In genomic region chr10:30434273-30435067, GRCh38 we compare ENCODE assay signal across 8 cellular contexts. TPM values are rescaled to one million over a fixed set of nuclear protein-coding genes. Genes with fewer than 3 reads are reported as not detected.
A peak's percentile ranks its signal among the peaks of the same experiment; 100 is the strongest.
DNase-seq lines count a peak whose midpoint lies in the region; ATAC-seq and TF ChIP-seq lines count a peak whose summit lies in the region.

No MANE protein-coding gene starts in this region.

- no peaks in the 10 kb centered on the region for H3K9me3 Mint-ChIP-seq in CD14-positive monocyte
- no peaks in the 10 kb centered on the region for H3K9me3 Mint-ChIP-seq in activated naive CD8-positive, alpha-beta T cell treated with anti-CD3 and anti-CD28 coated beads, Interleukin-2, amount 50 U/mL, for 24 hours

- peaks cover 36 to 37% of the 10 kb centered on the region in 2 donors for H3K36me3 Mint-ChIP-seq in CD14-positive monocyte
- H3K36me3 Mint-ChIP-seq in activated naive CD8-positive, alpha-beta T cell treated with anti-CD3 and anti-CD28 coated beads, Interleukin-2, amount 50 U/mL, for 24 hours (ENCODE audit: low read depth), result peaks cover 28% of the 10 kb centered on the region

- TF ChIP-seq CTCF in CD14-positive monocyte (IDR thresholded peaks at IDR 0.05), result no peak

- intact Hi-C loops in CD14-positive monocyte (cut with micrococcal nuclease) (loop anchor here (2.0 to 5.0 kb wide), 3 partner anchors 58 to 93 kb away; no protein-coding TSS in a partner anchor), cardiac septum (cut with DNase I) (loop anchor here (5.0 kb wide), 1 partner anchor 148 kb away; no protein-coding TSS in a partner anchor), posterior cingulate gyrus (cut with DNase I) (no loop called here)

- H3K27ac Mint-ChIP-seq in CD14-positive monocyte, result peak overlapping the region; percentile 95 to 99 (median 98)
- H3K27ac Mint-ChIP-seq in activated naive CD8-positive, alpha-beta T cell treated with anti-CD3 and anti-CD28 coated beads, Interleukin-2, amount 50 U/mL, for 24 hours, result peak overlapping the region; percentile 83

- ATAC-seq in GM19372 (IDR thresholded peaks at IDR 0.05; ENCODE audit: low read depth, unreplicated experiment), result peak; percentile 43
- peak; percentile 44 for ATAC-seq in HG03460 (IDR thresholded peaks at IDR 0.05; ENCODE audit: unreplicated experiment)
- ATAC-seq in SK-N-SH treated with all-trans-retinoic acid at 6 μM for 48 hours, result peak; percentile 52
- ATAC-seq in activated naive CD8-positive, alpha-beta T cell treated with anti-CD3 and anti-CD28 coated beads, Interleukin-2, amount 50 U/mL, for 24 hours, result peak; percentile 45

- peak; percentile 95 for DNase-seq in CD14-positive monocyte (ENCODE audit: low spot score)
- DNase-seq in activated naive CD8-positive, alpha-beta T cell treated with anti-CD3 and anti-CD28 coated beads, Interleukin-2, amount 50 U/mL, for 24 hours, result peak; percentile 76
- peak; percentile 95 for DNase-seq in cardiac septum (ENCODE audit: low spot score)
- DNase-seq in posterior cingulate gyrus, result peak; percentile 37 to 92 (median 52)
- no peak for DNase-seq in NCI-H187 (lab: John Stamatoyannopoulos, UW)

- peaks cover 0 to 2% (median 0%) of the 10 kb centered on the region in 3 donors for H3K27me3 Mint-ChIP-seq in CD14-positive monocyte (ENCODE audit: low read depth in 3 of 3)
- no peaks in the 10 kb centered on the region for H3K27me3 Mint-ChIP-seq in activated naive CD8-positive, alpha-beta T cell treated with anti-CD3 and anti-CD28 coated beads, Interleukin-2, amount 50 U/mL, for 24 hours

- peak overlapping the region; percentile 98 for H3K4me3 Mint-ChIP-seq in CD14-positive monocyte
- H3K4me3 Mint-ChIP-seq in activated naive CD8-positive, alpha-beta T cell treated with anti-CD3 and anti-CD28 coated beads, Interleukin-2, amount 50 U/mL, for 24 hours, result peak overlapping the region; percentile 90

- peaks cover 60% of the 10 kb centered on the region for H3K4me1 Mint-ChIP-seq in CD14-positive monocyte
- peaks cover 63% of the 10 kb centered on the region for H3K4me1 Mint-ChIP-seq in activated naive CD8-positive, alpha-beta T cell treated with anti-CD3 and anti-CD28 coated beads, Interleukin-2, amount 50 U/mL, for 24 hours

TF ChIP-seq in SK-N-SH treated with all-trans-retinoic acid at 6 μM for 48 hours, 23 proteins besides CTCF, POLR2A, EP300 and RAD21:
- TF ChIP-seq SNAI2 (CRISPR knock-in tag; IDR thresholded peaks at IDR 0.05), result no peak
- no peak for TF ChIP-seq ISL1 (CRISPR knock-in tag; IDR thresholded peaks at IDR 0.05)
- no peak for TF ChIP-seq ZFP30 (CRISPR knock-in tag; IDR thresholded peaks at IDR 0.05)
- TF ChIP-seq PATZ1 (CRISPR knock-in tag; IDR thresholded peaks at IDR 0.05; ENCODE audit: borderline replicate concordance), result no peak
- TF ChIP-seq CSDC2 (CRISPR knock-in tag; IDR thresholded peaks at IDR 0.05), result no peak
- TF ChIP-seq OSR1 (CRISPR knock-in tag; IDR thresholded peaks at IDR 0.05), result no peak
- TF ChIP-seq ZNF565 (CRISPR knock-in tag; conservative IDR thresholded peaks at IDR 0.05; ENCODE audit: low read depth), result no peak
- TF ChIP-seq ARNTL (CRISPR knock-in tag; IDR thresholded peaks at IDR 0.05; ENCODE audit: borderline replicate concordance, low read depth), result no peak
- TF ChIP-seq TOX (CRISPR knock-in tag; IDR thresholded peaks at IDR 0.05; ENCODE audit: borderline replicate concordance), result no peak
- no peak for TF ChIP-seq BACH2 (CRISPR knock-in tag; IDR thresholded peaks at IDR 0.05; ENCODE audit: borderline replicate concordance)
- TF ChIP-seq CSRNP3 (CRISPR knock-in tag; IDR thresholded peaks at IDR 0.05), result no peak
- no peak for TF ChIP-seq TSHZ2 (CRISPR knock-in tag; IDR thresholded peaks at IDR 0.05)
- TF ChIP-seq ZNF8 (CRISPR knock-in tag; IDR thresholded peaks at IDR 0.05), result no peak
- TF ChIP-seq PPARA (CRISPR knock-in tag; IDR thresholded peaks at IDR 0.05; ENCODE audit: borderline replicate concordance), result no peak
- no peak for TF ChIP-seq POU6F1 (CRISPR knock-in tag; IDR thresholded peaks at IDR 0.05; ENCODE audit: borderline replicate concordance, low read depth)
- no peak for TF ChIP-seq ZC3H10 (CRISPR knock-in tag; IDR thresholded peaks at IDR 0.05)
- no peak for TF ChIP-seq GLIS3 (CRISPR knock-in tag; IDR thresholded peaks at IDR 0.05)
- no peak for TF ChIP-seq RARB (CRISPR knock-in tag; IDR thresholded peaks at IDR 0.05)
- TF ChIP-seq ZFP3 (CRISPR knock-in tag; IDR thresholded peaks at IDR 0.05), result no peak

RNA-seq across cellular contexts. Expression of gene MAP3K8, which starts 0.5 kb away (rescaled TPM):
- polyA plus RNA-seq in CD14-positive monocyte, result 10 to 100 TPM; 54.5 to 59.2 TPM
- 6.1 TPM for total RNA-seq in cardiac septum

Comparison
In these comparisons a context has a peak if more than half of its experiments do, and no peak if none do; other contexts are left out.
1. DNase-seq: peak in CD14-positive monocyte (single experiment), activated naive CD8-positive, alpha-beta T cell treated with anti-CD3 and anti-CD28 coated beads, Interleukin-2, amount 50 U/mL, for 24 hours (single experiment), cardiac septum (single experiment) and posterior cingulate gyrus (10 of 10); none in NCI-H187 (0 of 2).
2. Peak in every context shown above with its lines, with median percentiles within 50 percentile points of each other: ATAC-seq.